ENCODE assay signal across 8 cellular contexts in genomic region chr14:75229923-75230792, GRCh38. TPM values are rescaled to one million over a fixed set of nuclear protein-coding genes. Genes with fewer than 3 reads are reported as not detected.
DNase-seq lines count a peak whose midpoint lies in the region; ATAC-seq and TF ChIP-seq lines count a peak whose summit lies in the region.

No MANE protein-coding gene starts in this region.

- intact Hi-C loops in Caco-2 (cut with micrococcal nuclease; ENCODE audit: unreplicated experiment), result loop anchor here (5.0 to 10.0 kb wide), 2 partner anchors 33 to 65 kb away; no protein-coding TSS in a partner anchor
- intact Hi-C loops in posterior cingulate gyrus (cut with DNase I), result loop anchor here (10.0 kb wide), 1 partner anchor 65 kb away; no protein-coding TSS in a partner anchor

- no peaks in the 10 kb centered on the region for H3K27me3 Mint-ChIP-seq in Caco-2 (ENCODE audit: insufficient read depth, unreplicated experiment)

- peaks cover 10% of the 10 kb centered on the region for H3K9me3 Mint-ChIP-seq in Caco-2 (ENCODE audit: unreplicated experiment)

- DNase-seq in Caco-2 (no peak), NCI-H2081 treated with DMSO at 0.1 percent for 48 hours (lab: John Stamatoyannopoulos, UW) (peak; percentile 19), activated T-cell treated with anti-CD3 and anti-CD28 coated beads for 48 hours (ENCODE audit: low read depth) (peak; percentile 17), cardiac muscle cell (ENCODE audit: low read depth in 1 of 2, low spot score in 1 of 2) (peak in 1 of 2 donors; percentile 81), posterior cingulate gyrus (no peak)
- peak; percentile 9 for DNase-seq in stimulated activated CD4-positive, alpha-beta T cell treated with anti-CD3 and anti-CD28 coated beads, Interleukin-2, amount 100 ng/mL, for 4 hours (ENCODE audit: low read depth)
- DNase-seq in effector CD8-positive, alpha-beta T cell (lab: John Stamatoyannopoulos, UW), result no peak

- H3K4me3 Mint-ChIP-seq in Caco-2 (ENCODE audit: unreplicated experiment), result no peak overlapping the region

- H3K27me3 ChIP-seq in Caco-2 (replicated peaks; ENCODE audit: control insufficient read depth, insufficient read depth, low read length) (no peaks in the 10 kb centered on the region), cardiac muscle cell (no peaks in the 10 kb centered on the region)

- TF ChIP-seq CTCF in Caco-2 (IDR thresholded peaks at IDR 0.05; ENCODE audit: insufficient read depth in 1 of 2, low read depth in 1 of 2, low read length in 1 of 2, severe bottlenecking in 1 of 2, unreplicated experiment in 1 of 2) (peak in 1 of 2 experiments; percentile 22), cardiac muscle cell (IDR thresholded peaks at IDR 0.05; ENCODE audit: low read depth, low read length) (peak; percentile 26)

- CTCF ChIA-PET in Caco-2 (lab: Charles Lee), result interaction anchor here (1.3 kb wide), 1 partner anchor 46 kb away, joined by 6 read pairs; no protein-coding TSS in a partner anchor

- POLR2A ChIA-PET in Caco-2 (lab: Charles Lee), result no interaction called here

- H3K36me3 Mint-ChIP-seq in Caco-2 (ENCODE audit: insufficient read depth, unreplicated experiment), result no peaks in the 10 kb centered on the region

- peak overlapping the region; percentile 9 for H3K27ac Mint-ChIP-seq in Caco-2 (ENCODE audit: unreplicated experiment)

- H3K4me1 ChIP-seq in Caco-2 (peaks cover 33% of the 10 kb centered on the region), cardiac muscle cell (ENCODE audit: low read depth) (peaks cover 8% of the 10 kb centered on the region)

- H3K36me3 ChIP-seq in Caco-2 (ENCODE audit: control insufficient read depth, insufficient read depth, low read length) (no peaks in the 10 kb centered on the region), cardiac muscle cell (no peaks in the 10 kb centered on the region)

- ATAC-seq in GM21529 (IDR thresholded peaks at IDR 0.05; ENCODE audit: unreplicated experiment), result peak; percentile 64

- no TSS peak for BruUV-seq in Caco-2 (replicated peaks; lab: Mats Ljungman, UMichigan)

- H3K4me3 ChIP-seq in Caco-2 (ENCODE audit: low read depth, low read length) (no peak overlapping the region), cardiac muscle cell (no peak overlapping the region)

- H3K4me1 Mint-ChIP-seq in Caco-2 (ENCODE audit: low read depth, unreplicated experiment), result peaks cover 36% of the 10 kb centered on the region

- H3K9me3 ChIP-seq in Caco-2 (no peaks in the 10 kb centered on the region), cardiac muscle cell (ENCODE audit: low read depth) (no peaks in the 10 kb centered on the region)

- H3K27ac ChIP-seq in cardiac muscle cell, result no peak overlapping the region

RNA-seq across cellular contexts. Expression of gene FOS, which starts 48.5 kb away (rescaled TPM):
- 72.7 and 73.7 TPM in 2 replicates for total RNA-seq in Caco-2 (2022)
- 44.3 and 66.0 TPM in 2 replicates for total RNA-seq in cardiac muscle cell
- 45.3 and 55.3 TPM in 2 replicates for polyA plus RNA-seq in cardiac muscle cell

RNA-seq across cellular contexts. Expression of gene TMED10, which starts 53.7 kb away (rescaled TPM):
- total RNA-seq in Caco-2 (2022), result 236 and 255 TPM in 2 replicates
- 158 and 206 TPM in 2 replicates for total RNA-seq in cardiac muscle cell
- polyA plus RNA-seq in cardiac muscle cell, result 259 and 295 TPM in 2 replicates

Comparison
In these comparisons a context has a peak if more than half of its experiments do, and no peak if none do; other contexts are left out.
1. DNase-seq: peak in NCI-H2081 treated with DMSO at 0.1 percent for 48 hours (single experiment), activated T-cell treated with anti-CD3 and anti-CD28 coated beads for 48 hours (single experiment) and stimulated activated CD4-positive, alpha-beta T cell treated with anti-CD3 and anti-CD28 coated beads, Interleukin-2, amount 100 ng/mL, for 4 hours (single experiment); none in Caco-2 (0 of 2), posterior cingulate gyrus (0 of 10) and effector CD8-positive, alpha-beta T cell (single experiment).